ENCODE assay signal across 10 cellular contexts in the genomic region with DNA sequence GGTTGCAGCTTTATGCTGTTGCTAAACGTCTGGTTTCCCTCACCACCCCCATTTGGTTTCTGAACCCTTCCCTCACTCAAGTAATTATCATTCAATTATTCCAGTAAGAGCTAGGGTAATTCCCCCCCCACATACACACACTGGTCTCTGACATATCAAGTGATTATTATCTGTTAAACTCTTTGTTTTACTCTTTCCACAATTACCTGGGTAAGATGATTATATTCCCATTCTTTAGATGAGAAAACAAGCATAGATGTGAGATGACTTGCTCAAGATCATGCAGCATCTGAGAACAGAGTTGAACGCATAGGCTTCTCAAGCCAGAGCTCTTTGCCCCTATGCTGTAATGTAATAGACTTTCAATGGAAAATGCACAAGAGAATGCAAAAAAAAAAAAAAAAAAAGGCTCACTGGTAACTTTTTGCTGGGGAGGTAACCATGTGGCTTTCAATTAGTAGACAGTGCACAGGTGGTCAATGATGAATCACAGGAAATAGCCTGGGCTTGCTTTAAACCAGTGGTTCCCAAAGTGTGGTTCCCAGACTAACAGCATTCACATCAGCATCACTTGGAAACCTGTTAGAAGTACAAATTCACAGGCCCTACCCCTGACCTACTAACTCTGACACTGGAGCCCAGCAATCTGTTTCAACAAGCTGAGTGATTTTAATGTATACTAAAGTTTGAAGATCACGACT.
DNase-seq lines count a peak whose midpoint lies in the region; ATAC-seq and TF ChIP-seq lines count a peak whose summit lies in the region.
"Had no signal": no experiment of that assay in that cellular context is flagged by ENCODE, and none has a peak within 500 bp of the region (broad histone marks: within the 10 kb centered on the region; RNA-seq: fewer than 3 reads in every experiment).

No MANE protein-coding gene starts in this region.

- H3K36me3 ChIP-seq in OCI-LY7 (ENCODE audit: insufficient read depth, low read length) (peaks cover 25% of the 10 kb centered on the region), aorta (ENCODE audit: control insufficient read depth in 1 of 2, insufficient read depth in 2 of 2, low read length in 1 of 2) (peaks cover 0 to 7% of the 10 kb centered on the region in 2 donors)

- no peaks in the 10 kb centered on the region for H3K27me3 ChIP-seq in aorta (ENCODE audit: control insufficient read depth in 1 of 2, insufficient read depth in 2 of 2, low read length in 1 of 2)
- H3K27me3 ChIP-seq: neutrophil, Peyer's patch had no signal

- peaks cover 55% of the 10 kb centered on the region for H3K4me1 Mint-ChIP-seq in activated T-helper 2 cell treated with anti-CD3 and anti-CD28 coated beads, Interferon-gamma antibody, Interleukin-2, Interleukin-4, amounts not matched to agents 10 μg/mL and 5 μg/mL and 100 μg/mL, durations not matched to agents 14 hours and 24 hours and 36 hours (ENCODE audit: low read depth)
- H3K4me1 Mint-ChIP-seq in natural killer cell treated with Interleukin-12 subunit alpha and Interleukin-12 subunit beta and Interleukin-15 and Interleukin-18, amount 100 ng/mL, for 72 hours (ENCODE audit: low read depth in 2 of 2) = peaks cover 40 to 46% of the 10 kb centered on the region in 2 donors

- no peak overlapping the region for H3K4me3 ChIP-seq in OCI-LY7 (ENCODE audit: low read depth, low read length, poor library complexity, severe bottlenecking)
- no peak overlapping the region for H3K4me3 ChIP-seq in aorta (ENCODE audit: low read length in 2 of 2)
- H3K4me3 ChIP-seq: Peyer's patch had no signal

- peak; percentile 54 for ATAC-seq in HG02870 (IDR thresholded peaks at IDR 0.05; ENCODE audit: unreplicated experiment)
- peak in 1 of 2 donors; percentile 26 for ATAC-seq in natural killer cell treated with Interleukin-12 subunit alpha and Interleukin-12 subunit beta and Interleukin-15 and Interleukin-18, amount 100 ng/mL, for 72 hours
- ATAC-seq in aorta (ENCODE audit: low FRiP score) = no peak

- H3K9me3 ChIP-seq in OCI-LY7 (ENCODE audit: low read length) (no peaks in the 10 kb centered on the region), aorta (ENCODE audit: control insufficient read depth, low read length) (no peaks in the 10 kb centered on the region)
- H3K9me3 ChIP-seq: neutrophil, Peyer's patch had no signal

- H3K36me3 Mint-ChIP-seq in activated T-helper 2 cell treated with anti-CD3 and anti-CD28 coated beads, Interferon-gamma antibody, Interleukin-2, Interleukin-4, amounts not matched to agents 10 μg/mL and 5 μg/mL and 100 μg/mL, durations not matched to agents 14 hours and 24 hours and 36 hours (ENCODE audit: low read depth) = peaks cover 47% of the 10 kb centered on the region
- H3K36me3 Mint-ChIP-seq in natural killer cell treated with Interleukin-12 subunit alpha and Interleukin-12 subunit beta and Interleukin-15 and Interleukin-18, amount 100 ng/mL, for 72 hours = peaks cover 13% of the 10 kb centered on the region

- TF ChIP-seq CTCF in OCI-LY7 (conservative IDR thresholded peaks at IDR 0.05; ENCODE audit: low read length) = no peak

- peaks cover 4% of the 10 kb centered on the region for H3K27me3 Mint-ChIP-seq in activated T-helper 2 cell treated with anti-CD3 and anti-CD28 coated beads, Interferon-gamma antibody, Interleukin-2, Interleukin-4, amounts not matched to agents 10 μg/mL and 5 μg/mL and 100 μg/mL, durations not matched to agents 14 hours and 24 hours and 36 hours (ENCODE audit: low read depth)
- no peaks in the 10 kb centered on the region for H3K27me3 Mint-ChIP-seq in natural killer cell treated with Interleukin-12 subunit alpha and Interleukin-12 subunit beta and Interleukin-15 and Interleukin-18, amount 100 ng/mL, for 72 hours

- no peaks in the 10 kb centered on the region for H4K20me1 ChIP-seq in OCI-LY7 (ENCODE audit: insufficient read depth, low read length)

- H2AFZ ChIP-seq in OCI-LY7 (ENCODE audit: low read length) = no peak overlapping the region

- CTCF ChIA-PET in OCI-LY7 (lab: Charles Lee; ENCODE audit: unreplicated experiment) = no interaction called here

- H3K79me2 ChIP-seq in OCI-LY7 (ENCODE audit: insufficient read depth, low read depth, low read length) = no peaks in the 10 kb centered on the region

- POLR2A ChIA-PET in OCI-LY7 (lab: Charles Lee) = interaction anchor here (0.6 to 1.4 kb wide), 3 partner anchors 11 to 499 kb away, joined by 3 to 8 read pairs (median 3); no protein-coding TSS in a partner anchor

- H3K9me2 ChIP-seq in OCI-LY7 (ENCODE audit: insufficient read depth, low read length) = no peaks in the 10 kb centered on the region

- 76 to 85% methylated on average over 3 of the region's 3 CpGs for WGBS in aorta, 2 donors

- H3K27ac Mint-ChIP-seq in activated T-helper 2 cell treated with anti-CD3 and anti-CD28 coated beads, Interferon-gamma antibody, Interleukin-2, Interleukin-4, amounts not matched to agents 10 μg/mL and 5 μg/mL and 100 μg/mL, durations not matched to agents 14 hours and 24 hours and 36 hours = peak overlapping the region; percentile 74
- peak overlapping the region; percentile 34 to 69 for H3K27ac Mint-ChIP-seq in natural killer cell treated with Interleukin-12 subunit alpha and Interleukin-12 subunit beta and Interleukin-15 and Interleukin-18, amount 100 ng/mL, for 72 hours

- H3K4me3 Mint-ChIP-seq in activated T-helper 2 cell treated with anti-CD3 and anti-CD28 coated beads, Interferon-gamma antibody, Interleukin-2, Interleukin-4, amounts not matched to agents 10 μg/mL and 5 μg/mL and 100 μg/mL, durations not matched to agents 14 hours and 24 hours and 36 hours (ENCODE audit: low read depth) = no peak overlapping the region
- H3K4me3 Mint-ChIP-seq in natural killer cell treated with Interleukin-12 subunit alpha and Interleukin-12 subunit beta and Interleukin-15 and Interleukin-18, amount 100 ng/mL, for 72 hours = peak overlapping the region; percentile 35

- intact Hi-C loops in activated T-helper 2 cell treated with anti-CD3 and anti-CD28 coated beads, Interferon-gamma antibody, Interleukin-2, Interleukin-4, amounts not matched to agents 10 μg/mL and 5 μg/mL and 100 μg/mL, durations not matched to agents 14 hours and 24 hours and 36 hours (cut with micrococcal nuclease) = loop anchor here (1.0 to 5.0 kb wide), 7 partner anchors 12 to 159 kb away; no protein-coding TSS in a partner anchor
- intact Hi-C loops in OCI-LY7 (cut with micrococcal nuclease; ENCODE audit: unreplicated experiment) (no loop called here), aorta (cut with DNase I) (loop anchor here in 1 of 2 donors (5.0 kb wide), 1 partner anchor 34 kb away; no protein-coding TSS in a partner anchor)

- H3K4me2 ChIP-seq in OCI-LY7 (ENCODE audit: low read length) = no peak overlapping the region

- H3K27ac ChIP-seq in OCI-LY7 (ENCODE audit: low read depth, low read length, poor library complexity, severe bottlenecking) (no peak overlapping the region), aorta (ENCODE audit: low read depth in 1 of 2, low read length in 2 of 2) (no peak overlapping the region)
- H3K27ac ChIP-seq: neutrophil, Peyer's patch had no signal

- no TSS peak for BruUV-seq in OCI-LY7 (replicated peaks; lab: Mats Ljungman, UMichigan)

- no peaks in the 10 kb centered on the region for H3K4me1 ChIP-seq in OCI-LY7 (ENCODE audit: insufficient read depth, low read length, poor library complexity, severe bottlenecking)
- peaks cover 1 to 2% of the 10 kb centered on the region in 2 donors for H3K4me1 ChIP-seq in aorta (ENCODE audit: control insufficient read depth in 1 of 2, insufficient read depth in 2 of 2, low read length in 2 of 2)
- H3K4me1 ChIP-seq: Peyer's patch had no signal

- no peaks in the 10 kb centered on the region for H3K9me3 Mint-ChIP-seq in activated T-helper 2 cell treated with anti-CD3 and anti-CD28 coated beads, Interferon-gamma antibody, Interleukin-2, Interleukin-4, amounts not matched to agents 10 μg/mL and 5 μg/mL and 100 μg/mL, durations not matched to agents 14 hours and 24 hours and 36 hours
- H3K9me3 Mint-ChIP-seq in natural killer cell treated with Interleukin-12 subunit alpha and Interleukin-12 subunit beta and Interleukin-15 and Interleukin-18, amount 100 ng/mL, for 72 hours = no peaks in the 10 kb centered on the region

- peak; percentile 29 for DNase-seq in activated CD4-positive, alpha-beta T cell treated with anti-CD3 and anti-CD28 coated beads for 48 hours
- DNase-seq in activated CD4-positive, alpha-beta T cell treated with anti-CD3 and anti-CD28 coated beads for 1 hour = no peak
- no peak for DNase-seq in activated T-helper 2 cell treated with anti-CD3 and anti-CD28 coated beads, Interferon-gamma antibody, Interleukin-2, Interleukin-4, amounts not matched to agents 10 μg/mL and 5 μg/mL and 100 μg/mL, durations not matched to agents 14 hours and 24 hours and 36 hours (ENCODE audit: low spot score)
- DNase-seq in natural killer cell treated with Interleukin-12 subunit alpha and Interleukin-12 subunit beta and Interleukin-15 and Interleukin-18, amount 100 ng/mL, for 72 hours (ENCODE audit: low spot score) = no peak
- no peak for DNase-seq in SIG-M5 (lab: John Stamatoyannopoulos, UW)
- no peak for DNase-seq in OCI-LY7 (ENCODE audit: low spot score)
- no peak for DNase-seq in aorta
- DNase-seq: Peyer's patch had no signal
